Comparison of ENCODE assay signal across 9 cellular contexts in genomic region chr9:36632892-36633291, GRCh38.
A peak's percentile ranks its signal among the peaks of the same experiment; 100 is the strongest.
DNase-seq lines count a peak whose midpoint lies in the region; ATAC-seq, FAIRE-seq and TF ChIP-seq lines count a peak whose summit lies in the region.
"Had no signal": no experiment of that assay in that cellular context is flagged by ENCODE, and none has a peak within 500 bp of the region (broad histone marks: within the 10 kb centered on the region; RNA-seq: fewer than 3 reads in every experiment).

No MANE protein-coding gene starts in this region.

- H3K4me1 ChIP-seq in keratinocyte (ENCODE audit: control insufficient read depth, extremely low read depth, insufficient read depth, low read length) = no peaks in the 10 kb centered on the region

- H3K79me2 ChIP-seq in keratinocyte (ENCODE audit: control insufficient read depth, insufficient read depth, low read length) = no peaks in the 10 kb centered on the region

- H3K36me3 ChIP-seq in keratinocyte (ENCODE audit: control insufficient read depth in 2 of 2, extremely low read depth in 1 of 2, insufficient read depth in 2 of 2, low read length in 2 of 2) = peaks cover 1 to 16% of the 10 kb centered on the region in 2 experiments

- H3K4me1 Mint-ChIP-seq in Calu3 (ENCODE audit: low read depth, unreplicated experiment) = no peaks in the 10 kb centered on the region

- intact Hi-C loops in Calu3 (cut with micrococcal nuclease; ENCODE audit: unreplicated experiment) = no loop called here

- no peak overlapping the region for H3K4me3 ChIP-seq in keratinocyte (ENCODE audit: control insufficient read depth in 2 of 3, extremely low read depth in 1 of 3, insufficient read depth in 2 of 3, low read depth in 1 of 3, low read length in 3 of 3)

- peak; percentile 55 for FAIRE-seq in TTC549 (lab: Jason Lieb, UNC)
- peak; percentile 60 for FAIRE-seq in keratinocyte (lab: Jason Lieb, UNC)

- H3K4me3 Mint-ChIP-seq in Calu3 (ENCODE audit: low read depth, unreplicated experiment) = no peak overlapping the region
- H3K4me3 Mint-ChIP-seq: IgD-negative memory B cell had no signal

- H3K27ac Mint-ChIP-seq in Calu3 (ENCODE audit: unreplicated experiment) = no peak overlapping the region
- H3K27ac Mint-ChIP-seq: IgD-negative memory B cell had no signal

- no TSS peak for BruUV-seq in Calu3 (replicated peaks; lab: Mats Ljungman, UMichigan)

- DNase-seq in CMK (ENCODE audit: low read depth) = peak; percentile 4
- peak; percentile 40 for DNase-seq in HT-29 (ENCODE audit: low spot score)
- DNase-seq in keratinocyte (ENCODE audit: low read depth, low spot score) = no peak
- DNase-seq in Calu3 = no peak

- no peak overlapping the region for H2AFZ ChIP-seq in keratinocyte (ENCODE audit: control insufficient read depth, low read length)

- H3K36me3 Mint-ChIP-seq in Calu3 (ENCODE audit: insufficient read depth, unreplicated experiment) = no peaks in the 10 kb centered on the region

- no peaks in the 10 kb centered on the region for H3K9me3 ChIP-seq in keratinocyte (ENCODE audit: control insufficient read depth, low read depth, low read length)

- CTCF ChIA-PET in Calu3 (lab: Charles Lee) = interaction anchor here (0.6 to 0.8 kb wide), 3 partner anchors 96 to 429 kb away, joined by 3 to 4 read pairs (median 3); no protein-coding TSS in a partner anchor

- H3K9me1 ChIP-seq in keratinocyte (ENCODE audit: control insufficient read depth, extremely low read depth, insufficient read depth, low read length) = no peaks in the 10 kb centered on the region

- no peaks in the 10 kb centered on the region for H3K9me3 Mint-ChIP-seq in Calu3 (ENCODE audit: low read depth, unreplicated experiment)
- H3K9me3 Mint-ChIP-seq: IgD-negative memory B cell had no signal

- no peak overlapping the region for H3K9ac ChIP-seq in keratinocyte (ENCODE audit: control insufficient read depth, extremely low read depth, insufficient read depth, low read length)

- dilution Hi-C loops in keratinocyte (cut with MboI; ENCODE audit: extremely low pct_ligation_motif_present, low sequenced_read_pairs) = no loop called here

- H3K27ac ChIP-seq in keratinocyte (ENCODE audit: control insufficient read depth, insufficient read depth, low read length) = no peak overlapping the region

- H4K20me1 ChIP-seq in keratinocyte (ENCODE audit: control insufficient read depth, extremely low read depth, insufficient read depth, low read length) = no peaks in the 10 kb centered on the region

- no peaks in the 10 kb centered on the region for H3K27me3 Mint-ChIP-seq in Calu3 (ENCODE audit: unreplicated experiment)
- H3K27me3 Mint-ChIP-seq: IgD-negative memory B cell had no signal

- TF ChIP-seq CTCF in keratinocyte (optimal IDR thresholded peaks at IDR 0.05 in 1 of 3, IDR thresholded peaks at IDR 0.05 in 1 of 3, conservative IDR thresholded peaks at IDR 0.05 in 1 of 3; ENCODE audit: extremely low read depth in 1 of 3, insufficient read depth in 2 of 3, low read length in 3 of 3) = peak in 2 of 3 experiments; percentile 38 to 47
- no peak for TF ChIP-seq CTCF in Calu3 (IDR thresholded peaks at IDR 0.05; ENCODE audit: unreplicated experiment)

- no peaks in the 10 kb centered on the region for H3K27me3 ChIP-seq in keratinocyte (ENCODE audit: control insufficient read depth, extremely low read depth, insufficient read depth, low read length)

- ATAC-seq in HG02678 (IDR thresholded peaks at IDR 0.05; ENCODE audit: unreplicated experiment) (no peak), GM21528 (IDR thresholded peaks at IDR 0.05; ENCODE audit: low FRiP score, unreplicated experiment) (no peak), GM21515 (IDR thresholded peaks at IDR 0.05; ENCODE audit: unreplicated experiment) (no peak)

- H3K4me2 ChIP-seq in keratinocyte (ENCODE audit: control insufficient read depth, extremely low read depth, insufficient read depth, low read depth, low read length) = no peak overlapping the region

Comparison
In these comparisons a context has a peak if more than half of its experiments do, and no peak if none do; other contexts are left out.
1. DNase-seq: peak in CMK (single experiment) and HT-29 (single experiment); none in keratinocyte (single experiment) and Calu3 (single experiment).